Comparison of ENCODE assay signal across 1 cellular context in genomic region chr12:2231956-2232355, GRCh38.
TF ChIP-seq lines count a peak whose summit lies in the region.

No MANE protein-coding gene starts in this region.

TF ChIP-seq in GM23338, 12 proteins besides CTCF, POLR2A, EP300 and RAD21 (continued from another document):
- TF ChIP-seq ZNF462 (CRISPR knock-in tag; IDR thresholded peaks at IDR 0.05) = no peak
